Comparison of ENCODE assay signal across 19 cellular contexts in genomic region chr2:43534569-43534968, GRCh38.
"Had no signal": no experiment of that assay in that cellular context is flagged by ENCODE, and none has a peak within 500 bp of the region (broad histone marks: within the 10 kb centered on the region; RNA-seq: fewer than 3 reads in every experiment).

No MANE protein-coding gene starts in this region.

- H3K27me3 ChIP-seq: SJSA1 had no signal

- H3K4me1 ChIP-seq: SJSA1 had no signal

- DNase-seq: KBM-7, MV-4-11, NCI-H1048, NCI-H1105, NCI-H1417, NCI-H1436 treated with DMSO at 0.1 percent for 48 hours, NCI-H1694, NCI-H187 treated with DMSO at 0.1 percent for 48 hours, NCI-H2081, NCI-H2107, NCI-H2227 treated with DMSO at 0.1 percent for 48 hours, NCI-H524 treated with DMSO at 0.1 percent for 48 hours, NCI-H69, NCI-H774, Right ventricle myocardium superior, RPMI8226, SIG-M5 had no signal

- H3K27ac ChIP-seq: SJSA1, SK-N-MC had no signal

- H3K4me3 ChIP-seq: SJSA1, SK-N-MC had no signal

- H3K9me3 ChIP-seq: SJSA1 had no signal
